1 cellular context compared by ENCODE assay signal in genomic region chr16:15950167-15950854, GRCh38.
TF ChIP-seq lines count a peak whose summit lies in the region.

No MANE protein-coding gene starts in this region.

TF ChIP-seq in K562, 482 proteins besides CTCF, POLR2A, EP300 and RAD21 (continued from another document and continues in another):
- TF ChIP-seq CLOCK (CRISPR knock-in tag; IDR thresholded peaks at IDR 0.05; ENCODE audit: borderline replicate concordance) (no peak), GABPB2 (CRISPR knock-in tag; conservative IDR thresholded peaks at IDR 0.05) (no peak), ZNF584 (CRISPR knock-in tag; IDR thresholded peaks at IDR 0.05; ENCODE audit: low read depth) (no peak), NUFIP1 (IDR thresholded peaks at IDR 0.05; ENCODE audit: partially characterized antibody) (no peak), NR2C2 (CRISPR knock-in tag; IDR thresholded peaks at IDR 0.05) (no peak), NR2C2 (tag; IDR thresholded peaks at IDR 0.05) (no peak), RBBP5 (IDR thresholded peaks at IDR 0.05; ENCODE audit: borderline replicate concordance, insufficient read depth, low read length, poor library complexity, severe bottlenecking) (peak; percentile 57), NFE2L1 (tag; IDR thresholded peaks at IDR 0.05; ENCODE audit: borderline replicate concordance, low read depth) (no peak), ARID4B (CRISPR knock-in tag; IDR thresholded peaks at IDR 0.05) (no peak), HES1 (IDR thresholded peaks at IDR 0.05; ENCODE audit: low read depth) (no peak), HDAC2 (IDR thresholded peaks at IDR 0.05) (peak; percentile 22; the same call in 1 of the 2 replicates), ASH1L (IDR thresholded peaks at IDR 0.05; ENCODE audit: borderline replicate concordance, low read depth, partially characterized antibody) (no peak), BHLHE40 (IDR thresholded peaks at IDR 0.05; ENCODE audit: low read length) (peak; percentile 63; the same call in 1 of the 2 replicates), HIVEP1 (CRISPR knock-in tag; IDR thresholded peaks at IDR 0.05) (no peak), FOXP1 (CRISPR knock-in tag; IDR thresholded peaks at IDR 0.05) (no peak), HDAC1 (IDR thresholded peaks at IDR 0.05) (peak in 1 of 2 experiments; percentile 40; a peak in 1 of 4 replicates), L3MBTL2 (IDR thresholded peaks at IDR 0.05) (no peak), CXXC5 (CRISPR knock-in tag; IDR thresholded peaks at IDR 0.05) (0 out of 2 replicates have a peak, but pooled peaks have one; percentile 21), CHD1 (IDR thresholded peaks at IDR 0.05; ENCODE audit: low read length) (peak; percentile 36), ZBED1 (IDR thresholded peaks at IDR 0.05) (no peak), CEBPZ (IDR thresholded peaks at IDR 0.05; ENCODE audit: borderline replicate concordance, low read depth, low read length) (no peak), DEAF1 (CRISPR knock-in tag; IDR thresholded peaks at IDR 0.05) (no peak), ZNF197 (CRISPR knock-in tag; IDR thresholded peaks at IDR 0.05; ENCODE audit: low read depth) (no peak), ELK1 (CRISPR knock-in tag; IDR thresholded peaks at IDR 0.05) (no peak), NKRF (IDR thresholded peaks at IDR 0.05; ENCODE audit: borderline replicate concordance) (peak; percentile 38; the same call in 1 of the 2 replicates), SMAD3 (CRISPR knock-in tag; conservative IDR thresholded peaks at IDR 0.05) (no peak), SIN3A (IDR thresholded peaks at IDR 0.05; ENCODE audit: borderline replicate concordance in 2 of 2, control insufficient read depth in 1 of 2, low read depth in 2 of 2, low read length in 2 of 2) (peak in 1 of 2 experiments; percentile 35; a peak in 1 of 4 replicates), PHF20 (IDR thresholded peaks at IDR 0.05; ENCODE audit: partially characterized antibody) (no peak), MAX (CRISPR knock-in tag; IDR thresholded peaks at IDR 0.05) (peak; percentile 34; the same call in 1 of the 2 replicates), RBM22 (IDR thresholded peaks at IDR 0.05; ENCODE audit: low read depth, low read length, poor library complexity, severe bottlenecking) (no peak), ZKSCAN3 (CRISPR knock-in tag; IDR thresholded peaks at IDR 0.05) (no peak), RFX1 (IDR thresholded peaks at IDR 0.05) (no peak), ZNF280A (IDR thresholded peaks at IDR 0.05; ENCODE audit: low read depth, partially characterized antibody) (no peak), ZNF75A (CRISPR knock-in tag; IDR thresholded peaks at IDR 0.05) (no peak), KDM2B (CRISPR knock-in tag; IDR thresholded peaks at IDR 0.05) (no peak), ZKSCAN8 (CRISPR knock-in tag; IDR thresholded peaks at IDR 0.05) (no peak), TRIM28 (IDR thresholded peaks at IDR 0.05) (no peak), ZNF277 (CRISPR knock-in tag; IDR thresholded peaks at IDR 0.05; ENCODE audit: borderline replicate concordance) (no peak), ZNF76 (CRISPR knock-in tag; IDR thresholded peaks at IDR 0.05; ENCODE audit: borderline replicate concordance) (no peak)
